9 cellular contexts compared by ENCODE assay signal in the genomic region with DNA sequence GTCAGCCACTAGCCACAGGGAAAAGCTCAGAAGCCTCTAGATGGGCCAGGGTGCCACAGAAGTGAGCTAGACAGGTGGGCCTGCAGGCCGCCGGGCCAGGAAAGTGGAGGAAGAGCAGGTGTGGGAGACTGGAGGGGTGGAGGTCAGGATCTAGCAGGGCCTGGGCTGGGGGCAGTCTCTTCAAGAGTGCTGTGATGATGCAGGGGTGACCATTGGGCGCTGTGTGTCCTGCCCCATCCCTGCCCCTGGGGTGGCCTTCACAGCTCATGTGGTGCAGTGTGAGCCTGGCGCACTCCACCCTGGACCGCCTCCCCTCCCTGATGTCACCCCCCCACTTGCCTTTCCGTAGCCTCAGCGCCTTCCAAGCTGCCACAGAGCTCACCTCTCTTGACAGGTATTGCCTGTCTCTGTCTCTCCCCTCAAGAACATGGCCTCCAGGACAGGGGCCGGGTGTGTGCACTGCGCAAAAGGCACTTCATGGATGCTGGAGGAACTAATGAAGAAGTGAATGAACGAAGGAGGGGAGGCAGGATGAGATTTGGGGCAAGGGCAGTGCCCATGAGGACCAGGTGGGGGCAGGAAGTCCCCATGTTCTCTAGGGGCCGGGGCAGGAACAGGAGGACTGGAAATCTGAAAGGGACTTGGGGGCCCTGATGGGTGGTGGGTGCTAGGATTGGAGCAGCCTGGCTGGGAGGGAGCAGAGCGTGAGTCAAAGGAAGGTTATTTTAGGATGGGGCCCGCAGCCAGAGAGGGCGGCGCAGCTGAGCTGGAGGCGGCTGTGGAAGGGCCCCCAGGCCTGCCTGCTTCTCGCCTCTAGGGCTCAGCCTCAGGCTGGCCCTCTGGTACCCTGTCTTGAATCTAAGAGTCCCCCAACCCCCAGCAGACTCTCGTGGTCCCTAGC. TPM values are rescaled to one million over a fixed set of nuclear protein-coding genes. Genes with fewer than 3 reads are reported as not detected.
DNase-seq lines count a peak whose midpoint lies in the region; ATAC-seq and TF ChIP-seq lines count a peak whose summit lies in the region.
"Had no signal": no experiment of that assay in that cellular context is flagged by ENCODE, and none has a peak within 500 bp of the region (broad histone marks: within the 10 kb centered on the region; RNA-seq: fewer than 3 reads in every experiment).

No MANE protein-coding gene starts in this region.

- ATAC-seq in CD8-positive, alpha-beta T cell = no peak
- no peak for ATAC-seq in body of pancreas

- no peak overlapping the region for H3K27ac ChIP-seq in CD8-positive, alpha-beta T cell (ENCODE audit: low read depth, low read length)
- H3K27ac ChIP-seq in esophagus squamous epithelium (peak overlapping the region in 3 of 4 donors; percentile 52 to 81 (median 67)), body of pancreas (peak overlapping the region in 1 of 4 donors; percentile 25)
- H3K27ac ChIP-seq: parathyroid adenoma had no signal

- no peaks in the 10 kb centered on the region for H3K36me3 ChIP-seq in CD8-positive, alpha-beta T cell (ENCODE audit: insufficient read depth, low read length)
- H3K36me3 ChIP-seq in esophagus squamous epithelium (peaks cover 0 to 6% (median 0%) of the 10 kb centered on the region in 3 donors), body of pancreas (replicated peaks in 1 of 2; ENCODE audit: insufficient read depth in 1 of 2, low read depth in 2 of 2) (no peaks in the 10 kb centered on the region)

- no peak overlapping the region for H3K4me3 ChIP-seq in CD8-positive, alpha-beta T cell (ENCODE audit: low read depth, low read length)
- H3K4me3 ChIP-seq in esophagus squamous epithelium (no peak overlapping the region), body of pancreas (no peak overlapping the region)

- CTCF ChIA-PET in CD8-positive, alpha-beta T cell (lab: Charles Lee) = interaction anchor here (1.2 to 1.4 kb wide), 2 partner anchors 15 to 37 kb away, joined by 4 to 6 read pairs; no protein-coding TSS in a partner anchor

- H3K9me3 Mint-ChIP-seq in CD8-positive, alpha-beta T cell = no peaks in the 10 kb centered on the region

- H3K27me3 ChIP-seq in CD8-positive, alpha-beta T cell (ENCODE audit: insufficient read depth, low read length) = no peaks in the 10 kb centered on the region
- H3K27me3 ChIP-seq in esophagus squamous epithelium = no peaks in the 10 kb centered on the region
- no peaks in the 10 kb centered on the region for H3K27me3 ChIP-seq in body of pancreas

- H3K27ac Mint-ChIP-seq in CD8-positive, alpha-beta T cell = peak overlapping the region; percentile 5

- WGBS in esophagus squamous epithelium, 2 donors = 44 to 46% methylated on average over 10 to 11 of the region's 18 CpGs
- WGBS in body of pancreas, 2 donors = 72 to 82% methylated on average over 17 to 18 of the region's 18 CpGs

- H3K4me1 Mint-ChIP-seq in CD8-positive, alpha-beta T cell (ENCODE audit: low read depth) = peaks cover 60% of the 10 kb centered on the region

- no peak overlapping the region for H3K4me3 Mint-ChIP-seq in CD8-positive, alpha-beta T cell

- TF ChIP-seq POLR2A in esophagus squamous epithelium (IDR thresholded peaks at IDR 0.05) (no peak), body of pancreas (IDR thresholded peaks at IDR 0.05) (no peak)

- H3K36me3 Mint-ChIP-seq in CD8-positive, alpha-beta T cell = no peaks in the 10 kb centered on the region

- POLR2A ChIA-PET in CD8-positive, alpha-beta T cell (lab: Charles Lee) = no interaction called here

- peaks cover 75% of the 10 kb centered on the region for H3K4me1 ChIP-seq in CD8-positive, alpha-beta T cell (ENCODE audit: insufficient read depth, low read length)
- H3K4me1 ChIP-seq in esophagus squamous epithelium (peaks cover 27 to 98% (median 49%) of the 10 kb centered on the region in 3 donors), body of pancreas (peaks cover 35% of the 10 kb centered on the region)

- no peaks in the 10 kb centered on the region for H3K9me3 ChIP-seq in CD8-positive, alpha-beta T cell (ENCODE audit: low read length)
- H3K9me3 ChIP-seq in esophagus squamous epithelium = no peaks in the 10 kb centered on the region
- H3K9me3 ChIP-seq in body of pancreas = no peaks in the 10 kb centered on the region

- peak in 2 of 7 experiments; percentile 6 to 36 for DNase-seq in CD8-positive, alpha-beta T cell
- DNase-seq in RPMI7951 (ENCODE audit: low read depth) = peak; percentile 41
- no peak for DNase-seq in esophagus squamous epithelium (lab: John Stamatoyannopoulos, UW)
- DNase-seq in posterior cingulate gyrus = peak in 8 of 10 donors; percentile 57 to 96 (median 74)
- DNase-seq in body of pancreas = no peak
- no peak for DNase-seq in mucosa of gallbladder (ENCODE audit: low spot score)
- no peak for DNase-seq in activated naive CD4-positive, alpha-beta T cell treated with anti-CD3 and anti-CD28 coated beads, Interleukin-2, amount 50 U/mL, for 16 hours
- no peak for DNase-seq in NCI-H2171 treated with DMSO at 0.1 percent for 48 hours (lab: John Stamatoyannopoulos, UW)

- no peak for TF ChIP-seq CTCF in CD8-positive, alpha-beta T cell (IDR thresholded peaks at IDR 0.05)
- no peak for TF ChIP-seq CTCF in esophagus squamous epithelium (IDR thresholded peaks at IDR 0.05)
- no peak for TF ChIP-seq CTCF in body of pancreas (IDR thresholded peaks at IDR 0.05)

- no peaks in the 10 kb centered on the region for H3K27me3 Mint-ChIP-seq in CD8-positive, alpha-beta T cell (ENCODE audit: low read depth)

- intact Hi-C loops in CD8-positive, alpha-beta T cell (cut with DNase I, micrococcal nuclease) = loop anchor here in 1 of 2 experiments (5.0 kb wide), 1 partner anchor 407 kb away; the partner anchor contains the start of gene UPF1
- intact Hi-C loops in esophagus squamous epithelium (cut with DNase I) (no loop called here), posterior cingulate gyrus (cut with DNase I) (no loop called here), body of pancreas (cut with DNase I) (no loop called here)

RNA-seq across cellular contexts. Expression of gene SSBP4, which starts 6.6 kb away (rescaled TPM):
- 10 to 100 TPM; 49.9 to 58.2 TPM for total RNA-seq in CD8-positive, alpha-beta T cell
- 25.1 and 38.9 TPM in 2 replicates for total RNA-seq in RPMI7951 (2014; rRNA removed; shearing (Covaris generic))
- 10 to 100 TPM; 23.7 to 48.1 (median 26.1) TPM for total RNA-seq in esophagus squamous epithelium
- total RNA-seq in body of pancreas = 10 to 100 TPM; 50.1 to 63.9 TPM
- 68.1 TPM for total RNA-seq in mucosa of gallbladder

RNA-seq across cellular contexts. Expression of gene ISYNA1, which starts 12.2 kb away (rescaled TPM):
- total RNA-seq in CD8-positive, alpha-beta T cell = 10 to 100 TPM; 54.5 to 54.7 TPM
- 9.9 and 20.9 TPM in 2 replicates for total RNA-seq in RPMI7951 (2014; rRNA removed; shearing (Covaris generic))
- 10 to 100 TPM in 3 of 4 donors, 1 to 10 TPM in 1; 8.1 to 24.4 (median 14.4) TPM for total RNA-seq in esophagus squamous epithelium
- 10 to 100 TPM; 52.7 to 72.8 TPM for total RNA-seq in body of pancreas
- total RNA-seq in mucosa of gallbladder = 37.1 TPM

RNA-seq across cellular contexts. Expression of gene LRRC25, which starts 28.3 kb away (rescaled TPM):
- under 1 TPM in 1 of 2 experiments, not detected in 1; 0.22 TPM for total RNA-seq in CD8-positive, alpha-beta T cell
- not detected in 2 replicates for total RNA-seq in RPMI7951 (2014; rRNA removed; shearing (Covaris generic))
- total RNA-seq in esophagus squamous epithelium (10 to 100 TPM in 1 of 4 donors, 1 to 10 TPM in 1, under 1 TPM in 2; 0.53 to 10.3 (median 1.9) TPM), body of pancreas (1 to 10 TPM in 1 of 2 donors, not detected in 1; 4.4 TPM), mucosa of gallbladder (7.8 TPM)

RNA-seq across cellular contexts. Expression of gene GDF15, which starts 39.8 kb away (rescaled TPM):
- total RNA-seq in CD8-positive, alpha-beta T cell = not detected
- 1.4 and 1.6 TPM in 2 replicates for total RNA-seq in RPMI7951 (2014; rRNA removed; shearing (Covaris generic))
- total RNA-seq in esophagus squamous epithelium = 1 to 10 TPM in 1 of 4 donors, under 1 TPM in 1, not detected in 2; 0.76 to 2.3 TPM
- total RNA-seq in body of pancreas = 10 to 100 TPM; 40.5 to 86.1 TPM
- total RNA-seq in mucosa of gallbladder = 76.0 TPM

Comparison
In these comparisons a context has a peak if more than half of its experiments do, and no peak if none do; other contexts are left out.
1. DNase-seq: peak in RPMI7951 (single experiment) and posterior cingulate gyrus (8 of 10); none in esophagus squamous epithelium (single experiment), body of pancreas (0 of 4), mucosa of gallbladder (single experiment), activated naive CD4-positive, alpha-beta T cell treated with anti-CD3 and anti-CD28 coated beads, Interleukin-2, amount 50 U/mL, for 16 hours (single experiment) and NCI-H2171 treated with DMSO at 0.1 percent for 48 hours (single experiment).